8 cellular contexts compared by ENCODE assay signal in the genomic region with DNA sequence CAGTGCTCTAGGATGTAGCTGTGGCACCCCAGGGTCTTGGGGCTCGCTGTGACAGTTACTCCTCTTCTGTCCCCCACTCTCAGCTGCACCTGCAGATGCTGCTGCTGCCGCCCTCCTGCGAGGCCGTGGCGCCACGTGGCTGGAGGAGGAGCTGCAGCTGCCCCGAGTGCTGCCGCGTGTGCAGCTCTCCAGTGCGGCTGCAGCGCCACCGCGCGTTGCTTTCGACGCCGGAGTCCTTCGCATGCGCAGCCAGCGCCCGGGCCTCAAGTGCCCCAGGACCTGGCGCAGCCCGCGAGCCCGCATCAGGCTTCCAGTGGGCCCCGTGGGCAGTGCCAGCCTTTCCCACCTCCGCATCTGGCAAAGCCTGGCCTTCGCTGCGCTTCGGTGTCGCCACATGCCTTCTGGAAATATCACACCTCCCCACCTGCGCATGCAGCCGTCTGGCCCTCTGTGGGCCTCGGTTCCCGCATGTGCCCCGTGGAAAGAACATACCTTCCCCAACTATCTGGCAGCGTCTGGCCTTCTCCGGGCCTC. TPM values are rescaled to one million over a fixed set of nuclear protein-coding genes. Genes with fewer than 3 reads are reported as not detected.
DNase-seq lines count a peak whose midpoint lies in the region; ATAC-seq and TF ChIP-seq lines count a peak whose summit lies in the region.

No MANE protein-coding gene starts in this region.

- peaks cover 0 to 13% of the 10 kb centered on the region in 2 donors for H3K27me3 ChIP-seq in left lung

- H3K27ac ChIP-seq in KOPT-K1 (ENCODE audit: low read depth, low read length, poor library complexity, severe bottlenecking) (peak overlapping the region; percentile 72), left lung (peak overlapping the region; percentile 85 to 92)

- TF ChIP-seq CTCF in choroid plexus epithelial cell (conservative IDR thresholded peaks at IDR 0.05; ENCODE audit: low read depth, low read length) (peak; percentile 61), left lung (IDR thresholded peaks at IDR 0.05) (peak; percentile 37)

- peaks cover 7% of the 10 kb centered on the region for H3K36me3 ChIP-seq in KOPT-K1 (ENCODE audit: insufficient read depth, low read length)
- peaks cover 0 to 5% of the 10 kb centered on the region in 2 donors for H3K36me3 ChIP-seq in left lung

- H3K9me3 ChIP-seq in KOPT-K1 (ENCODE audit: insufficient read depth, low read length, poor library complexity, severe bottlenecking) (no peaks in the 10 kb centered on the region), left lung (no peaks in the 10 kb centered on the region)

- H3K4me1 ChIP-seq in left lung: peaks cover 17 to 84% of the 10 kb centered on the region in 2 donors

- DNase-seq in DMS79 treated with DMSO at 0.1 percent for 48 hours (lab: John Stamatoyannopoulos, UW): peak; percentile 62
- peak; percentile 71 for DNase-seq in activated CD4-positive, CD25-positive, alpha-beta regulatory T cell treated with anti-CD3 and anti-CD28 coated beads, Interleukin-2, amount 50 U/mL, for 72 hours
- DNase-seq in choroid plexus epithelial cell (ENCODE audit: low read depth): peak; percentile 83
- DNase-seq in left lung: peak; percentile 77 to 91
- peak; percentile 65 to 66 for DNase-seq in stimulated activated CD4-positive, alpha-beta T cell treated with anti-CD3 and anti-CD28 coated beads, Interleukin-4, amount 100 ng/mL, for 48 hours (ENCODE audit: low read depth in 2 of 2)
- no peak for DNase-seq in Kasumi-1 (lab: John Stamatoyannopoulos, UW)

- ATAC-seq in left lung (peak; percentile 47), GM18870 (IDR thresholded peaks at IDR 0.05; ENCODE audit: unreplicated experiment) (no peak)

- H3K4me3 ChIP-seq in choroid plexus epithelial cell (ENCODE audit: low read depth, low read length) (peak overlapping the region; percentile 81), left lung (peak overlapping the region; percentile 74 to 81)

- intact Hi-C loops in left lung (cut with DNase I): no loop called here

RNA-seq across cellular contexts. Expression of gene ZNF580, which starts 0.7 kb away (rescaled TPM):
- total RNA-seq in left lung: 10 to 100 TPM; 33.8 to 34.7 TPM

RNA-seq across cellular contexts. Expression of gene ZNF581, which starts 3.3 kb away (rescaled TPM):
- total RNA-seq in left lung: 10 to 100 TPM; 14.5 to 19.5 TPM

RNA-seq across cellular contexts. Expression of gene CCDC106, which starts 7.9 kb away (rescaled TPM):
- 10 to 100 TPM in 1 of 2 donors, 1 to 10 TPM in 1; 9.7 to 15.1 TPM for total RNA-seq in left lung

RNA-seq across cellular contexts. Expression of gene U2AF2, which starts 14.7 kb away (rescaled TPM):
- total RNA-seq in left lung: 100 to 1,000 TPM; 123 to 145 TPM

RNA-seq across cellular contexts. Expression of gene ZNF784, which starts 15.7 kb away (rescaled TPM):
- 1 to 10 TPM; 6.0 to 8.0 TPM for total RNA-seq in left lung

Comparison
In these comparisons a context has a peak if more than half of its experiments do, and no peak if none do; other contexts are left out.
1. DNase-seq: peak in DMS79 treated with DMSO at 0.1 percent for 48 hours (single experiment), activated CD4-positive, CD25-positive, alpha-beta regulatory T cell treated with anti-CD3 and anti-CD28 coated beads, Interleukin-2, amount 50 U/mL, for 72 hours (single experiment), choroid plexus epithelial cell (single experiment), left lung (2 of 2) and stimulated activated CD4-positive, alpha-beta T cell treated with anti-CD3 and anti-CD28 coated beads, Interleukin-4, amount 100 ng/mL, for 48 hours (2 of 2); none in Kasumi-1 (0 of 2).